In genomic region chr16:32401211-32401610, GRCh38 we compare ENCODE assay signal across 5 cellular contexts.
A peak's percentile ranks its signal among the peaks of the same experiment; 100 is the strongest.
DNase-seq lines count a peak whose midpoint lies in the region; ATAC-seq, FAIRE-seq and TF ChIP-seq lines count a peak whose summit lies in the region.
"Not testable (repeated sequence)": the region's sequence is repeated elsewhere in the genome, so short reads cannot be mapped to it uniquely, and the experiment has no call there.

No MANE protein-coding gene starts in this region.

- not testable (repeated sequence) for TF ChIP-seq CTCF in RWPE2 (IDR thresholded peaks at IDR 0.05; ENCODE audit: poor library complexity, severe bottlenecking); kidney (IDR thresholded peaks at IDR 0.05; ENCODE audit: borderline replicate concordance, extremely low read depth, insufficient read depth)

- not testable (repeated sequence) for H3K36me3 ChIP-seq in RWPE2 (ENCODE audit: low read depth); kidney (ENCODE audit: control insufficient read depth in 1 of 2, insufficient read depth in 2 of 2, low read length in 2 of 2)

- not testable (repeated sequence) for H3K27me3 ChIP-seq in RWPE2 (ENCODE audit: insufficient read depth, poor library complexity, severe bottlenecking)

- H3K9ac ChIP-seq in kidney (ENCODE audit: low read length in 2 of 2) = not testable (repeated sequence)

- not testable (repeated sequence) for H3K4me3 ChIP-seq in RWPE2 (ENCODE audit: severe bottlenecking); kidney (ENCODE audit: low read length in 2 of 2)

- H3K4me1 ChIP-seq in RWPE2 (ENCODE audit: insufficient read depth, poor library complexity, severe bottlenecking); kidney (ENCODE audit: control insufficient read depth in 1 of 2, insufficient read depth in 1 of 2, low read depth in 1 of 2, low read length in 2 of 2): not testable (repeated sequence)

- not testable (repeated sequence) for ATAC-seq in RWPE2 (ENCODE audit: low read depth); Right ventricle myocardium inferior

- intact Hi-C loops in Right ventricle myocardium inferior (cut with DNase I); kidney (cut with DNase I); posterior vena cava (cut with DNase I): not testable (repeated sequence)

- DNase-seq in D341Med (ENCODE audit: low spot score) (peak; percentile 0), RWPE2 (ENCODE audit: low spot score) (peak; percentile 25), Right ventricle myocardium inferior (ENCODE audit: missing footprints) (peak; percentile 56), kidney (peak; percentile 48), posterior vena cava (ENCODE audit: low spot score) (peak; percentile 37)

- FAIRE-seq in kidney (lab: Jason Lieb, UNC) = not testable (repeated sequence)

- H3K9me3 ChIP-seq in RWPE2 (ENCODE audit: severe bottlenecking); kidney (ENCODE audit: control insufficient read depth in 1 of 2, low read length in 2 of 2): not testable (repeated sequence)

- H3K27ac ChIP-seq in RWPE2 (ENCODE audit: poor library complexity, severe bottlenecking); kidney (ENCODE audit: low read depth in 2 of 2, low read length in 2 of 2): not testable (repeated sequence)

Comparison
In these comparisons a context has a peak if more than half of its experiments do, and no peak if none do; other contexts are left out.
1. DNase-seq: peak in every context shown above with its lines; median percentile 56 in Right ventricle myocardium inferior; 48 in kidney; 37 in posterior vena cava; 25 in RWPE2; 0 in D341Med.